1 cellular context compared by ENCODE assay signal in the genomic region with DNA sequence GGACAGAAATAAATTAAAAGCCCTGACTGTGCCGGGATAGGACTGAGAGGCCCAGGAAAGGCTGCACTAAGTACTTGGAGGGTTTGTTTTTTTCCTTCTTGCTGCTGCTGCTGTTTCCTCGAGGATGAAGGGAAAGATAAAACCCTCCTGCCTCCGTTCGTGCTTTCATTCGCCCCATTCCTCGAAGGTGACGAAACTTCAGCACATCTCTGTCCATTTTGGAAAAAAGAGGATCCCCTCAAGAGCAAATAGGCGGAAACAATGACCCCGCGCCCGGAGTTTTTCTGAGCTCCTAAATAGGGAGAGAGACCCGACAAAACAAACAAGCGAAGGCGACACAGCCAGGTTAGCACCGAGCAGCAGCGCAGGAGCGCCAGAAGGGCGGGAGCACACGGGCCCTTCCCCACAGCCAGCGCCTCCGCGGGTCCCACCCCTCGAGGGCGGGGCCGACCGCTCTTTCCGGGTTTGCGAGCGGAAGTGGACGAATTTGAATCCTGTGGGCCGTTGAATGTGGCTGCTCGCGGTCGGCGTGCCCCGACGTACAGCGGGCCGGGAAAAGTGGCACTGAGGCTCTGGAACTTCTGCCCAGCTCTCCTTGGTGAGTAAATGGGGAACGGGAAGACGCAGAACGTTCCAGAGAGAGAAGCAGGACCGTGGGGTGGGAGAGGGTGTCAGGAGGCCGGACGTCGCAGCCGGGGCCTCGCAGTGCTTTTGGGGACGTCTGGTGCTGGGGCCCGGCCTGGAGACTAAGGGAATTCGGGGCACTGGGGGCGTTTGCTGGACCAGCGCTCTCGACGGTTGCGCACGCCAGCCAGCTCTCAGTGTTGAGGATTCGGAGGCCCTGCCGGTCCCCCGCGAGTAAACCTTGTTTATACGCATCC.
TF ChIP-seq lines count a peak whose summit lies in the region.

A gene with protein sequence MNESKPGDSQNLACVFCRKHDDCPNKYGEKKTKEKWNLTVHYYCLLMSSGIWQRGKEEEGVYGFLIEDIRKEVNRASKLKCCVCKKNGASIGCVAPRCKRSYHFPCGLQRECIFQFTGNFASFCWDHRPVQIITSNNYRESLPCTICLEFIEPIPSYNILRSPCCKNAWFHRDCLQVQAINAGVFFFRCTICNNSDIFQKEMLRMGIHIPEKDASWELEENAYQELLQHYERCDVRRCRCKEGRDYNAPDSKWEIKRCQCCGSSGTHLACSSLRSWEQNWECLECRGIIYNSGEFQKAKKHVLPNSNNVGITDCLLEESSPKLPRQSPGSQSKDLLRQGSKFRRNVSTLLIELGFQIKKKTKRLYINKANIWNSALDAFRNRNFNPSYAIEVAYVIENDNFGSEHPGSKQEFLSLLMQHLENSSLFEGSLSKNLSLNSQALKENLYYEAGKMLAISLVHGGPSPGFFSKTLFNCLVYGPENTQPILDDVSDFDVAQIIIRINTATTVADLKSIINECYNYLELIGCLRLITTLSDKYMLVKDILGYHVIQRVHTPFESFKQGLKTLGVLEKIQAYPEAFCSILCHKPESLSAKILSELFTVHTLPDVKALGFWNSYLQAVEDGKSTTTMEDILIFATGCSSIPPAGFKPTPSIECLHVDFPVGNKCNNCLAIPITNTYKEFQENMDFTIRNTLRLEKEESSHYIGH (plus strand): TSS at position 484 of the 881 bp plus-strand sequence. CDS start 21,922 bp downstream, outside the sequence.

TF ChIP-seq in HepG2, 621 proteins besides CTCF, POLR2A, EP300 and RAD21 (continued from another document and continues in another):
- TF ChIP-seq PATZ1 (CRISPR knock-in tag; IDR thresholded peaks at IDR 0.05) = peak; percentile 80
- TF ChIP-seq ARHGAP35 (CRISPR knock-in tag; IDR thresholded peaks at IDR 0.05; ENCODE audit: borderline replicate concordance) = peak; percentile 97
- peak; percentile 99; the same call in 1 of the 2 replicates for TF ChIP-seq ZNF430 (CRISPR knock-in tag; IDR thresholded peaks at IDR 0.05)
- peak; percentile 99 for TF ChIP-seq ZNF589 (CRISPR knock-in tag; conservative IDR thresholded peaks at IDR 0.05)
- TF ChIP-seq SMYD3 (CRISPR knock-in tag; IDR thresholded peaks at IDR 0.05) = no peak; the same call in none of the 2 replicates
- TF ChIP-seq PRMT3 (CRISPR knock-in tag; IDR thresholded peaks at IDR 0.05; ENCODE audit: borderline replicate concordance, low read depth) = peak; percentile 98; the same call in 1 of the 2 replicates
- TF ChIP-seq ZSCAN22 (CRISPR knock-in tag; IDR thresholded peaks at IDR 0.05) = 0 out of 2 replicates have a peak, but pooled peaks have one; percentile 24
- TF ChIP-seq ZBTB8A (CRISPR knock-in tag; IDR thresholded peaks at IDR 0.05; ENCODE audit: borderline replicate concordance, low read depth) = no peak; the same call in none of the 2 replicates
- peak; percentile 100 for TF ChIP-seq SAP130 (CRISPR knock-in tag; IDR thresholded peaks at IDR 0.05; ENCODE audit: low read depth)
- TF ChIP-seq ZNF552 (CRISPR knock-in tag; IDR thresholded peaks at IDR 0.05; ENCODE audit: borderline replicate concordance) = no peak; the same call in 1 of the 2 replicates
- TF ChIP-seq ZNF354B (CRISPR knock-in tag; IDR thresholded peaks at IDR 0.05) = peak; percentile 98; the same call in 1 of the 2 replicates
- TF ChIP-seq, protein P1, sequence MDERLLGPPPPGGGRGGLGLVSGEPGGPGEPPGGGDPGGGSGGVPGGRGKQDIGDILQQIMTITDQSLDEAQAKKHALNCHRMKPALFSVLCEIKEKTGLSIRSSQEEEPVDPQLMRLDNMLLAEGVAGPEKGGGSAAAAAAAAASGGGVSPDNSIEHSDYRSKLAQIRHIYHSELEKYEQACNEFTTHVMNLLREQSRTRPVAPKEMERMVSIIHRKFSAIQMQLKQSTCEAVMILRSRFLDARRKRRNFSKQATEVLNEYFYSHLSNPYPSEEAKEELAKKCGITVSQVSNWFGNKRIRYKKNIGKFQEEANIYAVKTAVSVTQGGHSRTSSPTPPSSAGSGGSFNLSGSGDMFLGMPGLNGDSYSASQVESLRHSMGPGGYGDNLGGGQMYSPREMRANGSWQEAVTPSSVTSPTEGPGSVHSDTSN (CRISPR knock-in tag; IDR thresholded peaks at IDR 0.05) = no peak; the same call in 1 of the 2 replicates
- TF ChIP-seq ZNF710 (CRISPR knock-in tag; IDR thresholded peaks at IDR 0.05; ENCODE audit: borderline replicate concordance) = peak; percentile 98
- TF ChIP-seq RFX5 (IDR thresholded peaks at IDR 0.05; ENCODE audit: low read depth, low read length) = no peak; the same call in 1 of the 2 replicates
- peak; percentile 41 for TF ChIP-seq TBL1XR1 (IDR thresholded peaks at IDR 0.05; ENCODE audit: borderline replicate concordance, low read length, partially characterized antibody)
- no peak for TF ChIP-seq POLR2AphosphoS2 (IDR thresholded peaks at IDR 0.05; ENCODE audit: low read depth, low read length)
- no peak for TF ChIP-seq ZNF644 (CRISPR knock-in tag; IDR thresholded peaks at IDR 0.05; ENCODE audit: low read depth)
- TF ChIP-seq ZNF782 (CRISPR knock-in tag; IDR thresholded peaks at IDR 0.05; ENCODE audit: borderline replicate concordance) = peak; percentile 74; the same call in 1 of the 2 replicates
- TF ChIP-seq HOXA3 (CRISPR knock-in tag; IDR thresholded peaks at IDR 0.05) = peak; percentile 97
- TF ChIP-seq JUND (CRISPR knock-in tag; IDR thresholded peaks at IDR 0.05) = no peak
- peak; percentile 93 for TF ChIP-seq IRX3 (CRISPR knock-in tag; IDR thresholded peaks at IDR 0.05; ENCODE audit: borderline replicate concordance, low read depth)
- peak; percentile 96; the same call in 1 of the 2 replicates for TF ChIP-seq EEA1 (CRISPR knock-in tag; IDR thresholded peaks at IDR 0.05; ENCODE audit: borderline replicate concordance)
- TF ChIP-seq EHMT2 (IDR thresholded peaks at IDR 0.05; ENCODE audit: borderline replicate concordance, low read depth, low read length) = no peak
- peak; percentile 96 for TF ChIP-seq TMF1 (CRISPR knock-in tag; IDR thresholded peaks at IDR 0.05; ENCODE audit: low read depth)
- TF ChIP-seq, protein P2, sequence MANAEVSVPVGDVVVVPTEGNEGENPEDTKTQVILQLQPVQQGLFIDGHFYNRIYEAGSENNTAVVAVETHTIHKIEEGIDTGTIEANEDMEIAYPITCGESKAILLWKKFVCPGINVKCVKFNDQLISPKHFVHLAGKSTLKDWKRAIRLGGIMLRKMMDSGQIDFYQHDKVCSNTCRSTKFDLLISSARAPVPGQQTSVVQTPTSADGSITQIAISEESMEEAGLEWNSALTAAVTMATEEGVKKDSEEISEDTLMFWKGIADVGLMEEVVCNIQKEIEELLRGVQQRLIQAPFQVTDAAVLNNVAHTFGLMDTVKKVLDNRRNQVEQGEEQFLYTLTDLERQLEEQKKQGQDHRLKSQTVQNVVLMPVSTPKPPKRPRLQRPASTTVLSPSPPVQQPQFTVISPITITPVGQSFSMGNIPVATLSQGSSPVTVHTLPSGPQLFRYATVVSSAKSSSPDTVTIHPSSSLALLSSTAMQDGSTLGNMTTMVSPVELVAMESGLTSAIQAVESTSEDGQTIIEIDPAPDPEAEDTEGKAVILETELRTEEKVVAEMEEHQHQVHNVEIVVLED (CRISPR knock-in tag; IDR thresholded peaks at IDR 0.05; ENCODE audit: borderline replicate concordance) = peak; percentile 90
- TF ChIP-seq CAMTA2 (CRISPR knock-in tag; IDR thresholded peaks at IDR 0.05; ENCODE audit: borderline replicate concordance) = no peak; the same call in none of the 2 replicates
- TF ChIP-seq ZNF615 (CRISPR knock-in tag; IDR thresholded peaks at IDR 0.05; ENCODE audit: borderline replicate concordance) = peak; percentile 93; the same call in 1 of the 2 replicates
- peak; percentile 93 for TF ChIP-seq ZNF709 (CRISPR knock-in tag; IDR thresholded peaks at IDR 0.05)
- 0 out of 2 replicates have a peak, but pooled peaks have one; percentile 84 for TF ChIP-seq NFKBIZ (CRISPR knock-in tag; IDR thresholded peaks at IDR 0.05)
- TF ChIP-seq, protein P3, sequence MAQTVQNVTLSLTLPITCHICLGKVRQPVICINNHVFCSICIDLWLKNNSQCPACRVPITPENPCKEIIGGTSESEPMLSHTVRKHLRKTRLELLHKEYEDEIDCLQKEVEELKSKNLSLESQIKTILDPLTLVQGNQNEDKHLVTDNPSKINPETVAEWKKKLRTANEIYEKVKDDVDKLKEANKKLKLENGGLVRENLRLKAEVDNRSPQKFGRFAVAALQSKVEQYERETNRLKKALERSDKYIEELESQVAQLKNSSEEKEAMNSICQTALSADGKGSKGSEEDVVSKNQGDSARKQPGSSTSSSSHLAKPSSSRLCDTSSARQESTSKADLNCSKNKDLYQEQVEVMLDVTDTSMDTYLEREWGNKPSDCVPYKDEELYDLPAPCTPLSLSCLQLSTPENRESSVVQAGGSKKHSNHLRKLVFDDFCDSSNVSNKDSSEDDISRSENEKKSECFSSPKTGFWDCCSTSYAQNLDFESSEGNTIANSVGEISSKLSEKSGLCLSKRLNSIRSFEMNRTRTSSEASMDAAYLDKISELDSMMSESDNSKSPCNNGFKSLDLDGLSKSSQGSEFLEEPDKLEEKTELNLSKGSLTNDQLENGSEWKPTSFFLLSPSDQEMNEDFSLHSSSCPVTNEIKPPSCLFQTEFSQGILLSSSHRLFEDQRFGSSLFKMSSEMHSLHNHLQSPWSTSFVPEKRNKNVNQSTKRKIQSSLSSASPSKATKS (CRISPR knock-in tag; IDR thresholded peaks at IDR 0.05) = peak; percentile 86; the same call in 1 of the 2 replicates
- TF ChIP-seq RNF2 (conservative IDR thresholded peaks at IDR 0.05; ENCODE audit: low read depth) = peak; percentile 94
- TF ChIP-seq ZMAT3 (CRISPR knock-in tag; conservative IDR thresholded peaks at IDR 0.05) = peak; percentile 96
- TF ChIP-seq BORCS8-MEF2B (CRISPR knock-in tag; IDR thresholded peaks at IDR 0.05) = peak; percentile 100
- TF ChIP-seq, protein P4, sequence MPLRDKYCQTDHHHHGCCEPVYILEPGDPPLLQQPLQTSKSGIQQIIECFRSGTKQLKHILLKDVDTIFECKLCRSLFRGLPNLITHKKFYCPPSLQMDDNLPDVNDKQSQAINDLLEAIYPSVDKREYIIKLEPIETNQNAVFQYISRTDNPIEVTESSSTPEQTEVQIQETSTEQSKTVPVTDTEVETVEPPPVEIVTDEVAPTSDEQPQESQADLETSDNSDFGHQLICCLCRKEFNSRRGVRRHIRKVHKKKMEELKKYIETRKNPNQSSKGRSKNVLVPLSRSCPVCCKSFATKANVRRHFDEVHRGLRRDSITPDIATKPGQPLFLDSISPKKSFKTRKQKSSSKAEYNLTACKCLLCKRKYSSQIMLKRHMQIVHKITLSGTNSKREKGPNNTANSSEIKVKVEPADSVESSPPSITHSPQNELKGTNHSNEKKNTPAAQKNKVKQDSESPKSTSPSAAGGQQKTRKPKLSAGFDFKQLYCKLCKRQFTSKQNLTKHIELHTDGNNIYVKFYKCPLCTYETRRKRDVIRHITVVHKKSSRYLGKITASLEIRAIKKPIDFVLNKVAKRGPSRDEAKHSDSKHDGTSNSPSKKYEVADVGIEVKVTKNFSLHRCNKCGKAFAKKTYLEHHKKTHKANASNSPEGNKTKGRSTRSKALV (CRISPR knock-in tag; IDR thresholded peaks at IDR 0.05) = peak; percentile 88; the same call in 1 of the 2 replicates
- TF ChIP-seq RCOR2 (CRISPR knock-in tag; IDR thresholded peaks at IDR 0.05) = peak; percentile 89
- TF ChIP-seq REL (CRISPR knock-in tag; conservative IDR thresholded peaks at IDR 0.05) = peak; percentile 95; the same call in 1 of the 2 replicates
- TF ChIP-seq THAP11 (CRISPR knock-in tag; IDR thresholded peaks at IDR 0.05) = peak; percentile 89
